9 cellular contexts compared by ENCODE assay signal in genomic region chr7:50781894-50782293, GRCh38. TPM values are rescaled to one million over a fixed set of nuclear protein-coding genes. Genes with fewer than 3 reads are reported as not detected.
DNase-seq lines count a peak whose midpoint lies in the region; ATAC-seq and TF ChIP-seq lines count a peak whose summit lies in the region.
"Had no signal": no experiment of that assay in that cellular context is flagged by ENCODE, and none has a peak within 500 bp of the region (broad histone marks: within the 10 kb centered on the region; RNA-seq: fewer than 3 reads in every experiment).

No MANE protein-coding gene starts in this region.

- peaks cover 15% of the 10 kb centered on the region; the same call in 1 of the 2 replicates for H3K4me1 ChIP-seq in ES-I3 (ENCODE audit: insufficient read depth, low read length)
- H3K4me1 ChIP-seq in RWPE2 (ENCODE audit: insufficient read depth, poor library complexity, severe bottlenecking), result no peaks in the 10 kb centered on the region
- H3K4me1 ChIP-seq in esophagus squamous epithelium, result peaks cover 3 to 35% (median 11%) of the 10 kb centered on the region in 3 donors

- H3K27ac ChIP-seq in RWPE2 (ENCODE audit: poor library complexity, severe bottlenecking) (no peak overlapping the region), esophagus squamous epithelium (no peak overlapping the region)

- H3K27ac Mint-ChIP-seq in progenitor cell of endocrine pancreas, result no peak overlapping the region

- DNase-seq in RWPE2 (ENCODE audit: low spot score) (no peak), esophagus squamous epithelium (lab: John Stamatoyannopoulos, UW) (no peak), progenitor cell of endocrine pancreas (ENCODE audit: low spot score, unreplicated experiment) (no peak), islet precursor cell (no peak), MG63 (no peak)
- DNase-seq in activated CD4-positive, CD25-positive, alpha-beta regulatory T cell (lab: John Stamatoyannopoulos, UW), result no peak
- DNase-seq: activated effector memory CD4-positive, alpha-beta T cell treated with anti-CD3 and anti-CD28 coated beads, Interleukin-2, amount 50 U/mL, for 16 hours had no signal

- WGBS in esophagus squamous epithelium, 2 donors, result 69 to 80% methylated on average over 21 to 26 of the region's 29 CpGs

- H3K36me3 ChIP-seq in ES-I3 (ENCODE audit: insufficient read depth, low read length), result peaks cover 3% of the 10 kb centered on the region; the same call in 1 of the 2 replicates
- no peaks in the 10 kb centered on the region for H3K36me3 ChIP-seq in RWPE2 (ENCODE audit: low read depth)
- H3K36me3 ChIP-seq in esophagus squamous epithelium, result no peaks in the 10 kb centered on the region
- no peaks in the 10 kb centered on the region for H3K36me3 ChIP-seq in MG63

- H3K9ac ChIP-seq in ES-I3 (ENCODE audit: low read depth, low read length), result peak overlapping the region; percentile 58; the same call in 1 of the 2 replicates

- H3K9me3 ChIP-seq in ES-I3 (ENCODE audit: control insufficient read depth, insufficient read depth, low read length) (no peaks in the 10 kb centered on the region; the same call in 1 of the 2 replicates), RWPE2 (ENCODE audit: severe bottlenecking) (no peaks in the 10 kb centered on the region), esophagus squamous epithelium (no peaks in the 10 kb centered on the region), MG63 (no peaks in the 10 kb centered on the region)

- H3K27me3 ChIP-seq in RWPE2 (ENCODE audit: insufficient read depth, poor library complexity, severe bottlenecking) (no peaks in the 10 kb centered on the region), esophagus squamous epithelium (peaks cover 0 to 8% (median 0%) of the 10 kb centered on the region in 4 donors), MG63 (no peaks in the 10 kb centered on the region)

- ATAC-seq in RWPE2 (ENCODE audit: low read depth) (no peak), GM18858 (IDR thresholded peaks at IDR 0.05; ENCODE audit: unreplicated experiment) (no peak)

- no peak for TF ChIP-seq POLR2A in esophagus squamous epithelium (IDR thresholded peaks at IDR 0.05)

- H3K9me3 Mint-ChIP-seq in progenitor cell of endocrine pancreas (ENCODE audit: low read depth), result peaks cover 3% of the 10 kb centered on the region

- intact Hi-C loops in esophagus squamous epithelium (cut with DNase I), result loop anchor here (10.0 kb wide), 1 partner anchor 283 kb away; no protein-coding TSS in a partner anchor

- H3K4me1 Mint-ChIP-seq in progenitor cell of endocrine pancreas (ENCODE audit: low read depth), result peaks cover 27% of the 10 kb centered on the region

- peak overlapping the region; percentile 30 for H3K4me3 ChIP-seq in RWPE2 (ENCODE audit: severe bottlenecking)
- peak overlapping the region; percentile 31 to 71 (median 46) for H3K4me3 ChIP-seq in esophagus squamous epithelium
- no peak overlapping the region for H3K4me3 ChIP-seq in MG63

- TF ChIP-seq CTCF in RWPE2 (IDR thresholded peaks at IDR 0.05; ENCODE audit: poor library complexity, severe bottlenecking) (no peak), esophagus squamous epithelium (IDR thresholded peaks at IDR 0.05) (no peak), progenitor cell of endocrine pancreas (IDR thresholded peaks at IDR 0.05; ENCODE audit: unreplicated experiment) (no peak)

- H3K36me3 Mint-ChIP-seq in progenitor cell of endocrine pancreas (ENCODE audit: insufficient read depth), result peaks cover 14% of the 10 kb centered on the region

- H3K27me3 Mint-ChIP-seq in progenitor cell of endocrine pancreas, result peaks cover 37% of the 10 kb centered on the region

- H3K4me3 Mint-ChIP-seq in progenitor cell of endocrine pancreas (ENCODE audit: low read depth), result peak overlapping the region; percentile 50

RNA-seq across cellular contexts. Expression of gene GRB10, which starts 0.8 kb away (rescaled TPM):
- 10 to 100 TPM in 2 of 4 donors, 1 to 10 TPM in 2; 3.5 to 35.1 (median 9.2) TPM for total RNA-seq in esophagus squamous epithelium
- total RNA-seq in progenitor cell of endocrine pancreas, result 58.4 and 62.7 TPM in 2 replicates
- total RNA-seq in MG63 (2014; rRNA removed; shearing (Covaris generic); ENCODE audit: low replicate concordance), result 27.5 and 33.1 TPM in 2 replicates
